Comparison of ENCODE assay signal across 27 cellular contexts in genomic region chr1:75567212-75567611, GRCh38. TPM values are rescaled to one million over a fixed set of nuclear protein-coding genes. Genes with fewer than 3 reads are reported as not detected.
"Had no signal": no experiment of that assay in that cellular context is flagged by ENCODE, and none has a peak within 500 bp of the region (broad histone marks: within the 10 kb centered on the region; RNA-seq: fewer than 3 reads in every experiment).

No MANE protein-coding gene starts in this region.

- H3K27me3 ChIP-seq: colonic mucosa, esophagus squamous epithelium, gastrocnemius medialis, heart right ventricle, left lung had no signal

- H3K36me3 ChIP-seq: colonic mucosa, esophagus squamous epithelium, gastrocnemius medialis, heart right ventricle, left lung, lower lobe of right lung had no signal

- H3K9me3 ChIP-seq: colonic mucosa, esophagus squamous epithelium, gastrocnemius medialis, heart right ventricle, left lung, lower lobe of right lung, mucosa of descending colon had no signal

- FAIRE-seq: endometrium, islet of Langerhans, keratinocyte had no signal

- H3K4me1 ChIP-seq: colonic mucosa, esophagus squamous epithelium, gastrocnemius medialis, heart right ventricle, left lung, lower lobe of right lung had no signal

- H3K27ac ChIP-seq: colonic mucosa, epithelial cell of prostate, esophagus squamous epithelium, gastrocnemius medialis, heart right ventricle, left lung, lower lobe of right lung had no signal

- ATAC-seq: effector memory CD8-positive, alpha-beta T cell; esophagus mucosa; gastrocnemius medialis; heart right ventricle; left cardiac atrium; left lung; left ventricle myocardium superior; lower lobe of right lung; mucosa of descending colon had no signal

- H3K4me3 ChIP-seq: colonic mucosa, esophagus squamous epithelium, gastrocnemius medialis, heart right ventricle, left lung, lower lobe of right lung, mucosa of descending colon had no signal

- DNase-seq: colonic mucosa; cortex of kidney; effector CD8-positive, alpha-beta T cell; effector memory CD8-positive, alpha-beta T cell; endodermal cell; erythroblast; esophagus squamous epithelium; foreskin fibroblast; foreskin melanocyte; gastrocnemius medialis; glutamatergic neuron; head of caudate nucleus; heart right ventricle; hippocampal formation; left cardiac atrium; left lung; left ventricle myocardium superior; lower lobe of right lung; mesenchymal stem cell; mucosa of descending colon; naive B cell had no signal

RNA-seq across cellular contexts. Expression of gene SLC44A5, which starts 43.7 kb away (rescaled TPM):
- total RNA-seq: myocyte had no signal
